Comparison of ENCODE assay signal across 24 cellular contexts in genomic region chr3:8320711-8321458, GRCh38.
A peak's percentile ranks its signal among the peaks of the same experiment; 100 is the strongest.
DNase-seq lines count a peak whose midpoint lies in the region; ATAC-seq and TF ChIP-seq lines count a peak whose summit lies in the region.
"Had no signal": no experiment of that assay in that cellular context is flagged by ENCODE, and none has a peak within 500 bp of the region (broad histone marks: within the 10 kb centered on the region; RNA-seq: fewer than 3 reads in every experiment).

No MANE protein-coding gene starts in this region.

- no peaks in the 10 kb centered on the region for H3K27me3 ChIP-seq in smooth muscle cell (ENCODE audit: low read depth)
- H3K27me3 ChIP-seq: BLaER1 treated with 17β-estradiol and CSF1 and Interleukin-3, amounts not matched to agents 10 nM and 100 nM; spleen had no signal

- ATAC-seq in HG03460 (IDR thresholded peaks at IDR 0.05; ENCODE audit: unreplicated experiment): no peak
- ATAC-seq in GM18498 (IDR thresholded peaks at IDR 0.05; ENCODE audit: unreplicated experiment): no peak
- ATAC-seq: GM12878; left colon; natural killer cell; stimulated activated memory B cell treated with anti-CD40 and anti-IgM and Interleukin-4, amounts not matched to agents 10 μg/mL and 1 μg/mL and 100 μg/mL, for 72 hours had no signal

- H3K9me3 ChIP-seq in smooth muscle cell (replicated peaks; ENCODE audit: low read depth): no peaks in the 10 kb centered on the region
- H3K9me3 ChIP-seq: spleen had no signal

- no peak overlapping the region for H3K27ac ChIP-seq in smooth muscle cell (ENCODE audit: low read depth)
- H3K27ac ChIP-seq: BLaER1 treated with 17β-estradiol and CSF1 and Interleukin-3, amounts not matched to agents 10 nM and 100 nM; spleen had no signal

- H3F3A ChIP-seq in smooth muscle cell (ENCODE audit: low read depth): no peaks in the 10 kb centered on the region

- no peaks in the 10 kb centered on the region for H4K20me1 ChIP-seq in smooth muscle cell (ENCODE audit: low read depth)
- H4K20me1 ChIP-seq: BLaER1 treated with 17β-estradiol and CSF1 and Interleukin-3, amounts not matched to agents 10 nM and 100 nM had no signal

- no peak overlapping the region for H3K9ac ChIP-seq in smooth muscle cell (ENCODE audit: low read depth)
- H3K9ac ChIP-seq: BLaER1 treated with 17β-estradiol and CSF1 and Interleukin-3, amounts not matched to agents 10 nM and 100 nM had no signal

- no peaks in the 10 kb centered on the region for H3K4me1 ChIP-seq in smooth muscle cell (ENCODE audit: low read depth)
- H3K4me1 ChIP-seq: spleen had no signal

- 84% methylated on average over 6 of the region's 6 CpGs for WGBS in smooth muscle cell (ENCODE audit: low lambda C conversion rate)

- H3K4me2 ChIP-seq in smooth muscle cell: peak overlapping the region; percentile 8
- H3K4me2 ChIP-seq: BLaER1 treated with 17β-estradiol and CSF1 and Interleukin-3, amounts not matched to agents 10 nM and 100 nM had no signal

- no peak overlapping the region for H2AFZ ChIP-seq in smooth muscle cell (ENCODE audit: low read depth)

- no peaks in the 10 kb centered on the region for H3K36me3 ChIP-seq in smooth muscle cell (ENCODE audit: low read depth)
- H3K36me3 ChIP-seq: BLaER1 treated with 17β-estradiol and CSF1 and Interleukin-3, amounts not matched to agents 10 nM and 100 nM; spleen had no signal

- no peak overlapping the region for H3K4me3 ChIP-seq in smooth muscle cell
- H3K4me3 ChIP-seq: BLaER1 treated with 17β-estradiol and CSF1 and Interleukin-3, amounts not matched to agents 10 nM and 100 nM; GM12878; spleen had no signal

- no peaks in the 10 kb centered on the region for H3K79me2 ChIP-seq in smooth muscle cell (ENCODE audit: low read depth)

- peak; percentile 9 for DNase-seq in NCI-H82 (lab: John Stamatoyannopoulos, UW)
- no peak for DNase-seq in NCI-H82 treated with DMSO at 0.1 percent for 48 hours (lab: John Stamatoyannopoulos, UW; ENCODE audit: unreplicated experiment)
- DNase-seq in NCI-H345 (lab: John Stamatoyannopoulos, UW): peak; percentile 86
- peak; percentile 15 for DNase-seq in iPS-NIHi11 (ENCODE audit: low spot score)
- no peak for DNase-seq in smooth muscle cell (lab: John Stamatoyannopoulos, UW; ENCODE audit: unreplicated experiment)
- DNase-seq in SIG-M5 treated with dmso at 0.1 percent for 504 hours (lab: John Stamatoyannopoulos, UW; ENCODE audit: unreplicated experiment): no peak
- DNase-seq: activated CD4-positive, alpha-beta T cell treated with anti-CD3 and anti-CD28 coated beads for 1 hour; activated gamma-delta T cell treated with Interleukin-2 at 50 U/mL for 16 hours; activated naive CD8-positive, alpha-beta T cell treated with anti-CD3 and anti-CD28 coated beads, Interleukin-2, amount 50 U/mL, for 24 hours; cerebellar nuclear complex; glutamatergic neuron; left colon; natural killer cell; NCI-H1105; NCI-H2171 treated with DMSO at 0.1 percent for 48 hours; retina; SIG-M5; spleen; stimulated activated CD4-positive, alpha-beta T cell treated with anti-CD3 and anti-CD28 coated beads, Interleukin-4, amount 100 ng/mL, for 1 hour had no signal

- no peak for TF ChIP-seq CTCF in smooth muscle cell (IDR thresholded peaks at IDR 0.05; ENCODE audit: borderline replicate concordance, insufficient read depth, poor library complexity, severe bottlenecking)

Comparison
In these comparisons a context has a peak if more than half of its experiments do, and no peak if none do; other contexts are left out.
1. DNase-seq: peak in NCI-H82 (single experiment), NCI-H345 (single experiment) and iPS-NIHi11 (single experiment); none in NCI-H82 treated with DMSO at 0.1 percent for 48 hours (single experiment), smooth muscle cell (single experiment) and SIG-M5 treated with dmso at 0.1 percent for 504 hours (single experiment).